1 cellular context compared by ENCODE assay signal in the genomic region with DNA sequence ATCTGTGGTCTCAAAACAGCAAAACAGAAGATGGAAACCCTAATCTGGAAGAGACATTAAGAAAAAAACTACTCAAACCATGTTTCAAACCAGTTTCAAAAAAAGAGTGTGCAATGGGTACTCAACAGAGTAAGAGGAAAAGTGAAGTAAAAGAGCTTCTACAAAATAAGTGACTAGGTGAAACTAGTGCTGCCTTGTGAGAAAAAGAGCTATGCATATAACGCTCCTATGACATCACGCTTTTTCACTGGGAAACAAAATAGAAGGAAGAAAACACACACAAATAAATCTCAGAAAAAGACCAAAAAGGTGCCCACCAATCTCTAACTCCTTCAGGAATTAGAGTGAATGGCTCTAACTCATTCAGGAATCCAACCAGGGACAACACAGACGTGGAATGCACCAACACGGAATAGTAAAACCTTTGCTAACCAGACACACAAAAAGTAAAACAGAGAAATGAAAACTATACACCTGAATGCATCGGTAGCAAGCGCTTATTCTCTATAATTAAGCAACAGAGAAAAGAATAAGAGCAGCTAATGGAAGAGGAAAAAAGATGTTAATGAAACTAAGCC.
TF ChIP-seq lines count a peak whose summit lies in the region.

No MANE protein-coding gene starts in this region.

TF ChIP-seq in HepG2, 621 proteins besides CTCF, POLR2A, EP300 and RAD21:
- TF ChIP-seq ZNF841 (CRISPR knock-in tag; IDR thresholded peaks at IDR 0.05; ENCODE audit: borderline replicate concordance) (no peak), JUNB (CRISPR knock-in tag; IDR thresholded peaks at IDR 0.05; ENCODE audit: borderline replicate concordance) (0 out of 2 replicates have a peak, but pooled peaks have one; percentile 35), NFE2 (CRISPR knock-in tag; IDR thresholded peaks at IDR 0.05) (no peak), ZNF24 (IDR thresholded peaks at IDR 0.05) (no peak), ZNF790 (CRISPR knock-in tag; IDR thresholded peaks at IDR 0.05; ENCODE audit: borderline replicate concordance) (no peak), NFYC (CRISPR knock-in tag; IDR thresholded peaks at IDR 0.05) (no peak), RAD51 (IDR thresholded peaks at IDR 0.05; ENCODE audit: borderline replicate concordance) (no peak), ZNF234 (CRISPR knock-in tag; conservative IDR thresholded peaks at IDR 0.05) (0 out of 2 replicates have a peak, but pooled peaks have one; percentile 9), NCOA2 (CRISPR knock-in tag; IDR thresholded peaks at IDR 0.05) (no peak), CREB1 (IDR thresholded peaks at IDR 0.05) (peak; percentile 67), CREB1 (CRISPR knock-in tag; IDR thresholded peaks at IDR 0.05) (peak; percentile 45), ZFP37 (CRISPR knock-in tag; IDR thresholded peaks at IDR 0.05; ENCODE audit: borderline replicate concordance) (no peak), ATF7 (IDR thresholded peaks at IDR 0.05) (peak; percentile 27; the same call in 1 of the 2 replicates), ATF7 (CRISPR knock-in tag; IDR thresholded peaks at IDR 0.05) (no peak), ZNF891 (CRISPR knock-in tag; IDR thresholded peaks at IDR 0.05) (no peak), IRF2 (CRISPR knock-in tag; IDR thresholded peaks at IDR 0.05) (no peak), CCAR2 (optimal IDR thresholded peaks at IDR 0.05; ENCODE audit: low read depth, low read length) (no peak), ZNF709 (CRISPR knock-in tag; IDR thresholded peaks at IDR 0.05) (0 out of 2 replicates have a peak, but pooled peaks have one; percentile 0), MIER2 (CRISPR knock-in tag; IDR thresholded peaks at IDR 0.05) (0 out of 2 replicates have a peak, but pooled peaks have one; percentile 22), ETV6 (CRISPR knock-in tag; conservative IDR thresholded peaks at IDR 0.05) (no peak), STAT5B (CRISPR knock-in tag; IDR thresholded peaks at IDR 0.05) (no peak), SNAI1 (CRISPR knock-in tag; IDR thresholded peaks at IDR 0.05; ENCODE audit: borderline replicate concordance) (0 out of 2 replicates have a peak, but pooled peaks have one; percentile 11), SMARCE1 (IDR thresholded peaks at IDR 0.05; ENCODE audit: borderline replicate concordance) (no peak), ZNF17 (CRISPR knock-in tag; IDR thresholded peaks at IDR 0.05) (no peak), HOXA9 (CRISPR knock-in tag; IDR thresholded peaks at IDR 0.05; ENCODE audit: borderline replicate concordance) (no peak)
- TF ChIP-seq, protein P1, sequence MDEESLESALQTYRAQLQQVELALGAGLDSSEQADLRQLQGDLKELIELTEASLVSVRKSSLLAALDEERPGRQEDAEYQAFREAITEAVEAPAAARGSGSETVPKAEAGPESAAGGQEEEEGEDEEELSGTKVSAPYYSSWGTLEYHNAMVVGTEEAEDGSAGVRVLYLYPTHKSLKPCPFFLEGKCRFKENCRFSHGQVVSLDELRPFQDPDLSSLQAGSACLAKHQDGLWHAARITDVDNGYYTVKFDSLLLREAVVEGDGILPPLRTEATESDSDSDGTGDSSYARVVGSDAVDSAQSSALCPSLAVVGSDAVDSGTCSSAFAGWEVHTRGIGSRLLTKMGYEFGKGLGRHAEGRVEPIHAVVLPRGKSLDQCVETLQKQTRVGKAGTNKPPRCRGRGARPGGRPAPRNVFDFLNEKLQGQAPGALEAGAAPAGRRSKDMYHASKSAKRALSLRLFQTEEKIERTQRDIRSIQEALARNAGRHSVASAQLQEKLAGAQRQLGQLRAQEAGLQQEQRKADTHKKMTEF (CRISPR knock-in tag; IDR thresholded peaks at IDR 0.05): 0 out of 2 replicates have a peak, but pooled peaks have one; percentile 7
- TF ChIP-seq, protein P2, sequence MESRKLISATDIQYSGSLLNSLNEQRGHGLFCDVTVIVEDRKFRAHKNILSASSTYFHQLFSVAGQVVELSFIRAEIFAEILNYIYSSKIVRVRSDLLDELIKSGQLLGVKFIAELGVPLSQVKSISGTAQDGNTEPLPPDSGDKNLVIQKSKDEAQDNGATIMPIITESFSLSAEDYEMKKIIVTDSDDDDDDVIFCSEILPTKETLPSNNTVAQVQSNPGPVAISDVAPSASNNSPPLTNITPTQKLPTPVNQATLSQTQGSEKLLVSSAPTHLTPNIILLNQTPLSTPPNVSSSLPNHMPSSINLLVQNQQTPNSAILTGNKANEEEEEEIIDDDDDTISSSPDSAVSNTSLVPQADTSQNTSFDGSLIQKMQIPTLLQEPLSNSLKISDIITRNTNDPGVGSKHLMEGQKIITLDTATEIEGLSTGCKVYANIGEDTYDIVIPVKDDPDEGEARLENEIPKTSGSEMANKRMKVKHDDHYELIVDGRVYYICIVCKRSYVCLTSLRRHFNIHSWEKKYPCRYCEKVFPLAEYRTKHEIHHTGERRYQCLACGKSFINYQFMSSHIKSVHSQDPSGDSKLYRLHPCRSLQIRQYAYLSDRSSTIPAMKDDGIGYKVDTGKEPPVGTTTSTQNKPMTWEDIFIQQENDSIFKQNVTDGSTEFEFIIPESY (CRISPR knock-in tag; IDR thresholded peaks at IDR 0.05): no peak
- TF ChIP-seq, protein P3, sequence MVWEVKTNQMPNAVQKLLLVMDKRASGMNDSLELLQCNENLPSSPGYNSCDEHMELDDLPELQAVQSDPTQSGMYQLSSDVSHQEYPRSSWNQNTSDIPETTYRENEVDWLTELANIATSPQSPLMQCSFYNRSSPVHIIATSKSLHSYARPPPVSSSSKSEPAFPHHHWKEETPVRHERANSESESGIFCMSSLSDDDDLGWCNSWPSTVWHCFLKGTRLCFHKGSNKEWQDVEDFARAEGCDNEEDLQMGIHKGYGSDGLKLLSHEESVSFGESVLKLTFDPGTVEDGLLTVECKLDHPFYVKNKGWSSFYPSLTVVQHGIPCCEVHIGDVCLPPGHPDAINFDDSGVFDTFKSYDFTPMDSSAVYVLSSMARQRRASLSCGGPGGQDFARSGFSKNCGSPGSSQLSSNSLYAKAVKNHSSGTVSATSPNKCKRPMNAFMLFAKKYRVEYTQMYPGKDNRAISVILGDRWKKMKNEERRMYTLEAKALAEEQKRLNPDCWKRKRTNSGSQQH (CRISPR knock-in tag; IDR thresholded peaks at IDR 0.05; ENCODE audit: low read depth): no peak
- TF ChIP-seq, protein P4, sequence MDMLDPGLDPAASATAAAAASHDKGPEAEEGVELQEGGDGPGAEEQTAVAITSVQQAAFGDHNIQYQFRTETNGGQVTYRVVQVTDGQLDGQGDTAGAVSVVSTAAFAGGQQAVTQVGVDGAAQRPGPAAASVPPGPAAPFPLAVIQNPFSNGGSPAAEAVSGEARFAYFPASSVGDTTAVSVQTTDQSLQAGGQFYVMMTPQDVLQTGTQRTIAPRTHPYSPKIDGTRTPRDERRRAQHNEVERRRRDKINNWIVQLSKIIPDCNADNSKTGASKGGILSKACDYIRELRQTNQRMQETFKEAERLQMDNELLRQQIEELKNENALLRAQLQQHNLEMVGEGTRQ (IDR thresholded peaks at IDR 0.05; ENCODE audit: low read depth, low read length): no peak
- TF ChIP-seq, protein P4 (CRISPR knock-in tag; IDR thresholded peaks at IDR 0.05; ENCODE audit: borderline replicate concordance): no peak
- TF ChIP-seq, protein P5, sequence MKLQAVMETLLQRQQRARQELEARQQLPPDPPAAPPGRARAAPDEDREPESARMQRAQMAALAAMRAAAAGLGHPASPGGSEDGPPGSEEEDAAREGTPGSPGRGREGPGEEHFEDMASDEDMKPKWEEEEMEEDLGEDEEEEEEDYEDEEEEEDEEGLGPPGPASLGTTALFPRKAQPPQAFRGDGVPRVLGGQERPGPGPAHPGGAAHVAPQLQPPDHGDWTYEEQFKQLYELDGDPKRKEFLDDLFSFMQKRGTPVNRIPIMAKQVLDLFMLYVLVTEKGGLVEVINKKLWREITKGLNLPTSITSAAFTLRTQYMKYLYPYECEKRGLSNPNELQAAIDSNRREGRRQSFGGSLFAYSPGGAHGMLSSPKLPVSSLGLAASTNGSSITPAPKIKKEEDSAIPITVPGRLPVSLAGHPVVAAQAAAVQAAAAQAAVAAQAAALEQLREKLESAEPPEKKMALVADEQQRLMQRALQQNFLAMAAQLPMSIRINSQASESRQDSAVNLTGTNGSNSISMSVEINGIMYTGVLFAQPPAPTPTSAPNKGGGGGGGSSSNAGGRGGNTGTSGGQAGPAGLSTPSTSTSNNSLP (IDR thresholded peaks at IDR 0.05; ENCODE audit: low read depth, low read length): no peak
- TF ChIP-seq, protein P6, sequence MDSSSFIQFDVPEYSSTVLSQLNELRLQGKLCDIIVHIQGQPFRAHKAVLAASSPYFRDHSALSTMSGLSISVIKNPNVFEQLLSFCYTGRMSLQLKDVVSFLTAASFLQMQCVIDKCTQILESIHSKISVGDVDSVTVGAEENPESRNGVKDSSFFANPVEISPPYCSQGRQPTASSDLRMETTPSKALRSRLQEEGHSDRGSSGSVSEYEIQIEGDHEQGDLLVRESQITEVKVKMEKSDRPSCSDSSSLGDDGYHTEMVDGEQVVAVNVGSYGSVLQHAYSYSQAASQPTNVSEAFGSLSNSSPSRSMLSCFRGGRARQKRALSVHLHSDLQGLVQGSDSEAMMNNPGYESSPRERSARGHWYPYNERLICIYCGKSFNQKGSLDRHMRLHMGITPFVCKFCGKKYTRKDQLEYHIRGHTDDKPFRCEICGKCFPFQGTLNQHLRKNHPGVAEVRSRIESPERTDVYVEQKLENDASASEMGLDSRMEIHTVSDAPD (CRISPR knock-in tag; IDR thresholded peaks at IDR 0.05): no peak
- TF ChIP-seq, protein P7, sequence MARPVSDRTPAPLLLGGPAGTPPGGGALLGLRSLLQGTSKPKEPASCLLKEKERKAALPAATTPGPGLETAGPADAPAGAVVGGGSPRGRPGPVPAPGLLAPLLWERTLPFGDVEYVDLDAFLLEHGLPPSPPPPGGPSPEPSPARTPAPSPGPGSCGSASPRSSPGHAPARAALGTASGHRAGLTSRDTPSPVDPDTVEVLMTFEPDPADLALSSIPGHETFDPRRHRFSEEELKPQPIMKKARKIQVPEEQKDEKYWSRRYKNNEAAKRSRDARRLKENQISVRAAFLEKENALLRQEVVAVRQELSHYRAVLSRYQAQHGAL (CRISPR knock-in tag; IDR thresholded peaks at IDR 0.05; ENCODE audit: not compliant biosample characterization): no peak
